In genomic region chrX:112820364-112821308, GRCh38 we compare ENCODE assay signal across 18 cellular contexts. TPM values are rescaled to one million over a fixed set of nuclear protein-coding genes. Genes with fewer than 3 reads are reported as not detected.
DNase-seq lines count a peak whose midpoint lies in the region; ATAC-seq, FAIRE-seq and TF ChIP-seq lines count a peak whose summit lies in the region.
"Had no signal": no experiment of that assay in that cellular context is flagged by ENCODE, and none has a peak within 500 bp of the region (broad histone marks: within the 10 kb centered on the region; RNA-seq: fewer than 3 reads in every experiment).

No MANE protein-coding gene starts in this region.

- peaks cover 50% of the 10 kb centered on the region for H3K4me1 Mint-ChIP-seq in brain
- H3K4me1 Mint-ChIP-seq: B cell, T-cell had no signal

- H3K4me3 ChIP-seq in pancreas (no peak overlapping the region), tibial nerve (no peak overlapping the region)
- H3K4me3 ChIP-seq: spleen, stomach had no signal

- DNase-seq in pancreas (no peak), tibial nerve (ENCODE audit: low spot score in 2 of 2) (no peak), 8988T (no peak)
- no peak for DNase-seq in stimulated activated CD4-positive, alpha-beta T cell treated with anti-CD3 and anti-CD28 coated beads, Interleukin-15, amount 100 ng/mL, for 24 hours
- DNase-seq: activated naive CD4-positive, alpha-beta T cell treated with anti-CD3 and anti-CD28 coated beads, Interleukin-2, amount 10 ng/mL, durations not matched to agents 7 days and 5 days; hippocampal formation; kidney glomerular epithelial cell; NCI-H2081; NCI-H82; spleen; stomach; T-cell had no signal

- WGBS in pancreas, 2 donors, result 66 to 72% methylated on average over 3 of the region's 3 CpGs
- WGBS in tibial nerve, 2 donors, result 66 to 67% methylated on average over 3 of the region's 3 CpGs

- H3K27me3 ChIP-seq in pancreas (peaks cover 0 to 11% (median 1%) of the 10 kb centered on the region in 4 donors), tibial nerve (peaks cover 0 to 34% of the 10 kb centered on the region in 2 donors)
- H3K27me3 ChIP-seq: spleen had no signal

- H3K4me3 Mint-ChIP-seq in brain, result peak overlapping the region in 1 of 5 experiments; percentile 6
- H3K4me3 Mint-ChIP-seq: activated naive CD4-positive, alpha-beta T cell treated with anti-CD3 and anti-CD28 coated beads, Interleukin-2, amount 10 ng/mL, durations not matched to agents 7 days and 5 days; B cell; T-cell; WTC11 had no signal

- TF ChIP-seq EP300 in tibial nerve (IDR thresholded peaks at IDR 0.05), result no peak

- H3K27me3 Mint-ChIP-seq in brain, result no peaks in the 10 kb centered on the region
- H3K27me3 Mint-ChIP-seq: activated naive CD4-positive, alpha-beta T cell treated with anti-CD3 and anti-CD28 coated beads, Interleukin-2, amount 10 ng/mL, durations not matched to agents 7 days and 5 days; B cell had no signal

- no peak for TF ChIP-seq POLR2A in tibial nerve (IDR thresholded peaks at IDR 0.05)

- H3K27ac Mint-ChIP-seq in brain, result peak overlapping the region in 3 of 5 experiments; percentile 13 to 88 (median 33)
- H3K27ac Mint-ChIP-seq: activated naive CD4-positive, alpha-beta T cell treated with anti-CD3 and anti-CD28 coated beads, Interleukin-2, amount 10 ng/mL, durations not matched to agents 7 days and 5 days; B cell; T-cell; WTC11 had no signal

- H3K27ac ChIP-seq in pancreas (peak overlapping the region in 2 of 4 donors; percentile 22 to 23), tibial nerve (no peak overlapping the region)
- H3K27ac ChIP-seq: parathyroid adenoma, spleen had no signal

- H3K9me3 ChIP-seq in pancreas (no peaks in the 10 kb centered on the region), tibial nerve (no peaks in the 10 kb centered on the region)
- H3K9me3 ChIP-seq: spleen, stomach had no signal

- H3K36me3 ChIP-seq in pancreas (no peaks in the 10 kb centered on the region), tibial nerve (peaks cover 0 to 7% (median 0%) of the 10 kb centered on the region in 3 donors)
- H3K36me3 ChIP-seq: spleen had no signal

- peak; percentile 56 for ATAC-seq in GM18907 (IDR thresholded peaks at IDR 0.05; ENCODE audit: unreplicated experiment)
- peak; percentile 46 for ATAC-seq in HG03565 (IDR thresholded peaks at IDR 0.05; ENCODE audit: unreplicated experiment)
- peak in 3 of 4 donors; percentile 23 to 42 (median 31) for ATAC-seq in pancreas
- ATAC-seq: T-cell, WTC11 had no signal

- no peaks in the 10 kb centered on the region for H3K9me3 Mint-ChIP-seq in brain
- H3K9me3 Mint-ChIP-seq: activated naive CD4-positive, alpha-beta T cell treated with anti-CD3 and anti-CD28 coated beads, Interleukin-2, amount 10 ng/mL, durations not matched to agents 7 days and 5 days; T-cell; WTC11 had no signal

- FAIRE-seq in pancreas (lab: Jason Lieb, UNC), result no peak

- H3K4me1 ChIP-seq in pancreas (no peaks in the 10 kb centered on the region), tibial nerve (peaks cover 0 to 16% (median 0%) of the 10 kb centered on the region in 4 donors)
- H3K4me1 ChIP-seq: spleen had no signal

- peaks cover 40% of the 10 kb centered on the region for H3K36me3 Mint-ChIP-seq in brain
- H3K36me3 Mint-ChIP-seq: activated naive CD4-positive, alpha-beta T cell treated with anti-CD3 and anti-CD28 coated beads, Interleukin-2, amount 10 ng/mL, durations not matched to agents 7 days and 5 days; WTC11 had no signal

- intact Hi-C loops in pancreas (cut with DNase I), result no loop called here

- TF ChIP-seq CTCF in brain (conservative IDR thresholded peaks at IDR 0.05), result no peak
- no peak for TF ChIP-seq CTCF in pancreas (IDR thresholded peaks at IDR 0.05)
- no peak for TF ChIP-seq CTCF in tibial nerve (IDR thresholded peaks at IDR 0.05)

RNA-seq across cellular contexts. Expression of gene AMOT, which starts 20.0 kb away (rescaled TPM):
- polyA plus RNA-seq in brain (ENCODE audit: insufficient read depth, low read depth, low replicate concordance) (8.6 TPM), pancreas (1 to 10 TPM; 1.1 to 2.8 TPM)
- total RNA-seq in pancreas (10 to 100 TPM in 1 of 6 donors, 1 to 10 TPM in 5; 4.5 to 14.4 (median 5.7) TPM), tibial nerve (10 to 100 TPM; 22.0 to 41.2 (median 23.0) TPM)
